Comparison of ENCODE assay signal across 19 cellular contexts in the genomic region with DNA sequence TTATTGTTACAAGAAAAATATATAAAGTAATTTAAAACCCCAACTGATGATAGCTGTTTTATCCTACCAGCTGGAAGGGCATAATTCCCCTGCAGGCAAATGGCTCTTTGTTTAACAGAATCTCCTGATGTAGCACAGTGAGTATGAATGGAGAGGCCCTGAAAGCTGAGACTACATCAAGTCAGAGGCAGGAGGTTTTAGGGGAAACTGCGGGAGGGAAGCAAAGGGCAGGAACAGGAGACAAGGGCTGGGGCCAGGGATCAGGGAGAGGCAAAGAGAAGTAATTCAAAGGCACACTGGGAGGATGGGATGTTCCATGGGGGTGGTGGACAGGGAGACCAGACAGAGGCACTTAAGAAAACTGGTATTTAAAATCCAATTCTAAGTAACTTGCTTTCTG.
"Had no signal": no experiment of that assay in that cellular context is flagged by ENCODE, and none has a peak within 500 bp of the region (broad histone marks: within the 10 kb centered on the region; RNA-seq: fewer than 3 reads in every experiment).

No MANE protein-coding gene starts in this region.

- H3K9me3 ChIP-seq: ascending aorta, breast epithelium, heart left ventricle, right atrium auricular region, tibial artery had no signal

- H3K27ac ChIP-seq: ascending aorta, breast epithelium, heart left ventricle, right atrium auricular region, tibial artery had no signal

- H3K27me3 ChIP-seq: ascending aorta, right atrium auricular region had no signal

- H3K4me3 ChIP-seq: ascending aorta, breast epithelium, heart left ventricle, lung, right atrium auricular region, tibial artery had no signal

- H3K27ac Mint-ChIP-seq: activated CD8-positive, alpha-beta memory T cell treated with anti-CD3 and anti-CD28 coated beads, Interleukin-2, amount 10 ng/mL, durations not matched to agents 7 days and 5 days; activated naive CD4-positive, alpha-beta T cell treated with anti-CD3 and anti-CD28 coated beads, Interleukin-2, amount 10 ng/mL, durations not matched to agents 7 days and 5 days; T-cell had no signal

- H3K9me3 Mint-ChIP-seq: activated naive CD4-positive, alpha-beta T cell treated with anti-CD3 and anti-CD28 coated beads, Interleukin-2, amount 10 ng/mL, durations not matched to agents 7 days and 5 days; T-cell had no signal

- DNase-seq: activated CD4-positive, alpha-beta T cell treated with anti-CD3 and anti-CD28 coated beads for 1 hour; activated CD4-positive, alpha-beta T cell treated with anti-CD3 and anti-CD28 coated beads, Interleukin-2, amount 50 U/mL, for 48 hours; activated CD8-positive, alpha-beta memory T cell treated with anti-CD3 and anti-CD28 coated beads, Interleukin-2, amount 10 ng/mL, durations not matched to agents 7 days and 5 days; activated naive CD4-positive, alpha-beta T cell treated with anti-CD3 and anti-CD28 coated beads, Interleukin-2, amount 10 ng/mL, durations not matched to agents 7 days and 5 days; activated T-cell treated with anti-CD3 and anti-CD28 coated beads, Interleukin-2, amount 50 U/mL, for 1 hour; cerebellar nuclear complex; effector memory CD4-positive, alpha-beta T cell; heart left ventricle; left colon; stimulated activated CD4-positive, alpha-beta T cell treated with anti-CD3 and anti-CD28 coated beads, Interleukin-15, amount 100 ng/mL, for 24 hours; stimulated activated CD4-positive, alpha-beta T cell treated with anti-CD3 and anti-CD28 coated beads, Interleukin-4, amount 100 ng/mL, for 1 hour; stimulated activated naive CD4-positive, alpha-beta T cell; T-cell; T-helper 9 cell; tibial artery had no signal

- H3K4me1 Mint-ChIP-seq: activated CD8-positive, alpha-beta memory T cell treated with anti-CD3 and anti-CD28 coated beads, Interleukin-2, amount 10 ng/mL, durations not matched to agents 7 days and 5 days; activated naive CD4-positive, alpha-beta T cell treated with anti-CD3 and anti-CD28 coated beads, Interleukin-2, amount 10 ng/mL, durations not matched to agents 7 days and 5 days; T-cell had no signal

- H3K4me3 Mint-ChIP-seq: activated CD8-positive, alpha-beta memory T cell treated with anti-CD3 and anti-CD28 coated beads, Interleukin-2, amount 10 ng/mL, durations not matched to agents 7 days and 5 days; activated naive CD4-positive, alpha-beta T cell treated with anti-CD3 and anti-CD28 coated beads, Interleukin-2, amount 10 ng/mL, durations not matched to agents 7 days and 5 days; T-cell had no signal

- H3K36me3 Mint-ChIP-seq: activated CD8-positive, alpha-beta memory T cell treated with anti-CD3 and anti-CD28 coated beads, Interleukin-2, amount 10 ng/mL, durations not matched to agents 7 days and 5 days; activated naive CD4-positive, alpha-beta T cell treated with anti-CD3 and anti-CD28 coated beads, Interleukin-2, amount 10 ng/mL, durations not matched to agents 7 days and 5 days; T-cell had no signal

- H3K36me3 ChIP-seq: ascending aorta, breast epithelium, heart left ventricle, right atrium auricular region, tibial artery had no signal
